In the genomic region with DNA sequence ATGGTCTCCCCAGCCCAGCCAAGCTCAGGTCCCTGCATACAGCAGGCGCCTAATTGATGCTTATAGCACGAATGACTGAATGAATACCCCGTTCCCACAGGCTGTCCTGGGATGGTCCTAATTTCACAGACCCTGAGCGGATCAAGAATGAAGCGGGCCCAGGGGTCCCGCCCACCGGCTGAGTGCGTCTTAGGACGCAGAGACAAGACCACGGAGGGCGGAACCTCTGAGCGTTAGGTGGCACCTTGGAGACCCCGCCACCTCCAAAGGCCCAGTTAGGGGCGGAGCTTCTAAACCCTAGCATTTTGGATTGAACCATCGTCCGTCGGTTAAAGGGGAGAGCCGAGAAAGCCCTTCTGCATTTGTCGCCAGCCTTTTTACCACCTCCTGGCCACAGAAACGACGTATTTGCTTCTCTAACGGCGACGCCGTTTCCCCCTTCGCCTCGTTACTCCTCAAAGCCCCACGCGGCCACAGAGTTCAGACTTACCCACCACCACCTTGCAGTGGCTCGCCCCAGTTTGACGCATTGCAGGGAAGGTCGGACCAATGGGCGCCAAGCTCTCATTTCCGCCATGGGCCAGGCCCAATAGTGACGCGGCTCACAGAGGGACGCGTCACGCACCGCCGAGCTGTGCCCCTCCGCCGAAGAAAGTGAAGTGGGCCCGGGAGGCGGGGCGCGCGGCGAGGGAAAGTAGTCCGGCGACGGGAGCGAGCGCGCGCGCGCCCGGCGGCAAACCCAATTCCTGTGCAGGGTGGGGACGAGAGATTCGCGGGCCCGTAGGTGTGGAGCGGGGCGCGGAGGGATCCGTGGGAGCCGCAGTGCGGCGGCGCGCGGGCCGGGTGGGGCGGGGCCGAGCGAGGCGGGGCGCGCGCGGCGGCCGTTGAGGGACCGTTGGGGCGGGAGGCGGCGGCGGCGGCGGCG, we compare ENCODE assay signal across 1 cellular context.
A peak's percentile ranks its signal among the peaks of the same experiment; 100 is the strongest.
TF ChIP-seq lines count a peak whose summit lies in the region.

No MANE protein-coding gene starts in this region.

TF ChIP-seq in A549, 52 proteins besides CTCF, POLR2A, EP300 and RAD21 (continued from another document):
- TF ChIP-seq, protein P1, sequence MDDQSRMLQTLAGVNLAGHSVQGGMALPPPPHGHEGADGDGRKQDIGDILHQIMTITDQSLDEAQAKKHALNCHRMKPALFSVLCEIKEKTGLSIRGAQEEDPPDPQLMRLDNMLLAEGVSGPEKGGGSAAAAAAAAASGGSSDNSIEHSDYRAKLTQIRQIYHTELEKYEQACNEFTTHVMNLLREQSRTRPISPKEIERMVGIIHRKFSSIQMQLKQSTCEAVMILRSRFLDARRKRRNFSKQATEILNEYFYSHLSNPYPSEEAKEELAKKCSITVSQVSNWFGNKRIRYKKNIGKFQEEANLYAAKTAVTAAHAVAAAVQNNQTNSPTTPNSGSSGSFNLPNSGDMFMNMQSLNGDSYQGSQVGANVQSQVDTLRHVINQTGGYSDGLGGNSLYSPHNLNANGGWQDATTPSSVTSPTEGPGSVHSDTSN (IDR thresholded peaks at IDR 0.05): peak; percentile 95
- TF ChIP-seq ZSCAN20 (CRISPR knock-in tag; IDR thresholded peaks at IDR 0.05): peak; percentile 89
- peak; percentile 95 for TF ChIP-seq FOXS1 (CRISPR knock-in tag; IDR thresholded peaks at IDR 0.05)
- TF ChIP-seq, protein P2, sequence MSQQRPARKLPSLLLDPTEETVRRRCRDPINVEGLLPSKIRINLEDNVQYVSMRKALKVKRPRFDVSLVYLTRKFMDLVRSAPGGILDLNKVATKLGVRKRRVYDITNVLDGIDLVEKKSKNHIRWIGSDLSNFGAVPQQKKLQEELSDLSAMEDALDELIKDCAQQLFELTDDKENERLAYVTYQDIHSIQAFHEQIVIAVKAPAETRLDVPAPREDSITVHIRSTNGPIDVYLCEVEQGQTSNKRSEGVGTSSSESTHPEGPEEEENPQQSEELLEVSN (IDR thresholded peaks at IDR 0.05; ENCODE audit: borderline replicate concordance, low read depth): peak; percentile 54; the same call in 1 of the 2 replicates
- TF ChIP-seq, protein P3, sequence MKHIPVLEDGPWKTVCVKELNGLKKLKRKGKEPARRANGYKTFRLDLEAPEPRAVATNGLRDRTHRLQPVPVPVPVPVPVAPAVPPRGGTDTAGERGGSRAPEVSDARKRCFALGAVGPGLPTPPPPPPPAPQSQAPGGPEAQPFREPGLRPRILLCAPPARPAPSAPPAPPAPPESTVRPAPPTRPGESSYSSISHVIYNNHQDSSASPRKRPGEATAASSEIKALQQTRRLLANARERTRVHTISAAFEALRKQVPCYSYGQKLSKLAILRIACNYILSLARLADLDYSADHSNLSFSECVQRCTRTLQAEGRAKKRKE (CRISPR knock-in tag; IDR thresholded peaks at IDR 0.05; ENCODE audit: low read depth): peak; percentile 98
- TF ChIP-seq JUN (IDR thresholded peaks at IDR 0.05): peak; percentile 89 to 95; a peak in 4 of 5 replicates
- TF ChIP-seq, protein P4, sequence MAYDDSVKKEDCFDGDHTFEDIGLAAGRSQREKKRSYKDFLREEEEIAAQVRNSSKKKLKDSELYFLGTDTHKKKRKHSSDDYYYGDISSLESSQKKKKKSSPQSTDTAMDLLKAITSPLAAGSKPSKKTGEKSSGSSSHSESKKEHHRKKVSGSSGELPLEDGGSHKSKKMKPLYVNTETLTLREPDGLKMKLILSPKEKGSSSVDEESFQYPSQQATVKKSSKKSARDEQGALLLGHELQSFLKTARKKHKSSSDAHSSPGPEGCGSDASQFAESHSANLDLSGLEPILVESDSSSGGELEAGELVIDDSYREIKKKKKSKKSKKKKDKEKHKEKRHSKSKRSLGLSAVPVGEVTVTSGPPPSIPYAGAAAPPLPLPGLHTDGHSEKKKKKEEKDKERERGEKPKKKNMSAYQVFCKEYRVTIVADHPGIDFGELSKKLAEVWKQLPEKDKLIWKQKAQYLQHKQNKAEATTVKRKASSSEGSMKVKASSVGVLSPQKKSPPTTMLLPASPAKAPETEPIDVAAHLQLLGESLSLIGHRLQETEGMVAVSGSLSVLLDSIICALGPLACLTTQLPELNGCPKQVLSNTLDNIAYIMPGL (CRISPR knock-in tag; IDR thresholded peaks at IDR 0.05; ENCODE audit: borderline replicate concordance): peak; percentile 97
- no peak for TF ChIP-seq RARB (CRISPR knock-in tag; IDR thresholded peaks at IDR 0.05)
- TF ChIP-seq HOXB5 (CRISPR knock-in tag; IDR thresholded peaks at IDR 0.05): peak; percentile 98
- no peak for TF ChIP-seq ZC3H11A (IDR thresholded peaks at IDR 0.05)
- peak; percentile 70; the same call in 1 of the 2 replicates for TF ChIP-seq RFX5 (IDR thresholded peaks at IDR 0.05)
- peak; percentile 71 for TF ChIP-seq GATA3 (IDR thresholded peaks at IDR 0.05; ENCODE audit: borderline replicate concordance)
- TF ChIP-seq CHD4 (IDR thresholded peaks at IDR 0.05; ENCODE audit: borderline replicate concordance): peak; percentile 58; the same call in 1 of the 2 replicates
- peak; percentile 96 for TF ChIP-seq EHF (CRISPR knock-in tag; IDR thresholded peaks at IDR 0.05)
- no peak for TF ChIP-seq ESRRA (IDR thresholded peaks at IDR 0.05; ENCODE audit: borderline replicate concordance, low read length)
- TF ChIP-seq KDM1A (IDR thresholded peaks at IDR 0.05; ENCODE audit: low read depth): peak; percentile 53; the same call in 1 of the 2 replicates
- peak; percentile 96 for TF ChIP-seq PHF8 (IDR thresholded peaks at IDR 0.05; ENCODE audit: borderline replicate concordance, low read depth)
- peak; percentile 45 for TF ChIP-seq ZFP36 (IDR thresholded peaks at IDR 0.05; ENCODE audit: borderline replicate concordance, partially characterized antibody)
- TF ChIP-seq MAZ (IDR thresholded peaks at IDR 0.05; ENCODE audit: borderline replicate concordance, low read depth, low read length): 0 out of 2 replicates have a peak, but pooled peaks have one; percentile 91
- no peak for TF ChIP-seq MAFK (IDR thresholded peaks at IDR 0.05; ENCODE audit: partially characterized antibody)
- TF ChIP-seq RNF2 (IDR thresholded peaks at IDR 0.05; ENCODE audit: borderline replicate concordance, low read depth): no peak
- TF ChIP-seq, protein P5, sequence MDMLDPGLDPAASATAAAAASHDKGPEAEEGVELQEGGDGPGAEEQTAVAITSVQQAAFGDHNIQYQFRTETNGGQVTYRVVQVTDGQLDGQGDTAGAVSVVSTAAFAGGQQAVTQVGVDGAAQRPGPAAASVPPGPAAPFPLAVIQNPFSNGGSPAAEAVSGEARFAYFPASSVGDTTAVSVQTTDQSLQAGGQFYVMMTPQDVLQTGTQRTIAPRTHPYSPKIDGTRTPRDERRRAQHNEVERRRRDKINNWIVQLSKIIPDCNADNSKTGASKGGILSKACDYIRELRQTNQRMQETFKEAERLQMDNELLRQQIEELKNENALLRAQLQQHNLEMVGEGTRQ (IDR thresholded peaks at IDR 0.05): no peak
TF ChIP-seq in A549: peak in this region for 29.
